ENCODE assay signal across 35 cellular contexts in genomic region chr7:142974618-142975017, GRCh38. TPM values are rescaled to one million over a fixed set of nuclear protein-coding genes. Genes with fewer than 3 reads are reported as not detected.
"Had no signal": no experiment of that assay in that cellular context is flagged by ENCODE, and none has a peak within 500 bp of the region (broad histone marks: within the 10 kb centered on the region; RNA-seq: fewer than 3 reads in every experiment).

No MANE protein-coding gene starts in this region.

- H3K27ac Mint-ChIP-seq: activated CD4-positive, alpha-beta T cell treated with anti-CD3 and anti-CD28 coated beads, Interleukin-2, amount 10 ng/mL, durations not matched to agents 7 days and 5 days; activated CD8-positive, alpha-beta memory T cell treated with anti-CD3 and anti-CD28 coated beads, Interleukin-2, amount 10 ng/mL, durations not matched to agents 7 days and 5 days; activated CD8-positive, alpha-beta T cell treated with anti-CD3 and anti-CD28 coated beads, Interleukin-2, amount 10 ng/mL, durations not matched to agents 7 days and 5 days; activated naive CD4-positive, alpha-beta T cell treated with anti-CD3 and anti-CD28 coated beads for 36 hours; activated naive CD4-positive, alpha-beta T cell treated with anti-CD3 and anti-CD28 coated beads, Interleukin-2, amount 50 U/mL, for 24 hours; activated naive CD8-positive, alpha-beta T cell treated with anti-CD3 and anti-CD28 coated beads for 36 hours; activated naive CD8-positive, alpha-beta T cell treated with anti-CD3 and anti-CD28 coated beads, Interleukin-2, amount 50 U/mL, for 24 hours; activated T-helper 2 cell treated with anti-CD3 and anti-CD28 coated beads, Interferon-gamma antibody, Interleukin-2, Interleukin-4, amounts not matched to agents 10 μg/mL and 5 μg/mL and 100 μg/mL, durations not matched to agents 14 hours and 24 hours and 36 hours; effector memory CD8-positive, alpha-beta T cell; WTC11 had no signal

- H3K4me2 ChIP-seq: hepatocyte had no signal

- H2AFZ ChIP-seq: hepatocyte had no signal

- H3K4me1 Mint-ChIP-seq: activated CD4-positive, alpha-beta T cell treated with anti-CD3 and anti-CD28 coated beads, Interleukin-2, amount 10 ng/mL, durations not matched to agents 7 days and 5 days; activated CD8-positive, alpha-beta memory T cell treated with anti-CD3 and anti-CD28 coated beads, Interleukin-2, amount 10 ng/mL, durations not matched to agents 7 days and 5 days; activated naive CD4-positive, alpha-beta T cell treated with anti-CD3 and anti-CD28 coated beads, Interleukin-2, amount 50 U/mL, for 24 hours; activated naive CD8-positive, alpha-beta T cell treated with anti-CD3 and anti-CD28 coated beads for 36 hours; activated naive CD8-positive, alpha-beta T cell treated with anti-CD3 and anti-CD28 coated beads, Interleukin-2, amount 50 U/mL, for 24 hours; WTC11 had no signal

- H3K36me3 Mint-ChIP-seq: activated CD8-positive, alpha-beta memory T cell treated with anti-CD3 and anti-CD28 coated beads, Interleukin-2, amount 10 ng/mL, durations not matched to agents 7 days and 5 days; activated naive CD4-positive, alpha-beta T cell treated with anti-CD3 and anti-CD28 coated beads, Interleukin-2, amount 50 U/mL, for 24 hours; activated naive CD8-positive, alpha-beta T cell treated with anti-CD3 and anti-CD28 coated beads for 36 hours had no signal

- ATAC-seq: activated CD8-positive, alpha-beta memory T cell treated with anti-CD3 and anti-CD28 coated beads, Interleukin-2, amount 10 ng/mL, durations not matched to agents 7 days and 5 days; activated CD8-positive, alpha-beta T cell treated with anti-CD3 and anti-CD28 coated beads, Interleukin-2, amount 10 ng/mL, durations not matched to agents 7 days and 5 days; activated naive CD8-positive, alpha-beta T cell treated with anti-CD3 and anti-CD28 coated beads, Interleukin-2, amount 50 U/mL, for 24 hours; body of pancreas; effector memory CD8-positive, alpha-beta T cell; foreskin keratinocyte; gastrocnemius medialis; heart right ventricle; WTC11 had no signal

- H3K27me3 ChIP-seq: adrenal gland, body of pancreas, foreskin keratinocyte, gastrocnemius medialis, hepatocyte had no signal

- H3K36me3 ChIP-seq: adrenal gland, esophagus muscularis mucosa, gastrocnemius medialis, heart right ventricle had no signal

- H3K4me1 ChIP-seq: adrenal gland, body of pancreas, esophagus muscularis mucosa, foreskin keratinocyte, gastrocnemius medialis, heart right ventricle had no signal

- H3K4me3 Mint-ChIP-seq: activated CD4-positive, alpha-beta T cell treated with anti-CD3 and anti-CD28 coated beads, Interleukin-2, amount 10 ng/mL, durations not matched to agents 7 days and 5 days; activated CD8-positive, alpha-beta memory T cell treated with anti-CD3 and anti-CD28 coated beads, Interleukin-2, amount 10 ng/mL, durations not matched to agents 7 days and 5 days; activated CD8-positive, alpha-beta T cell treated with anti-CD3 and anti-CD28 coated beads, Interleukin-2, amount 10 ng/mL, durations not matched to agents 7 days and 5 days; activated naive CD4-positive, alpha-beta T cell treated with anti-CD3 and anti-CD28 coated beads for 36 hours; activated naive CD4-positive, alpha-beta T cell treated with anti-CD3 and anti-CD28 coated beads, Interleukin-2, amount 50 U/mL, for 24 hours; activated naive CD8-positive, alpha-beta T cell treated with anti-CD3 and anti-CD28 coated beads for 36 hours; activated naive CD8-positive, alpha-beta T cell treated with anti-CD3 and anti-CD28 coated beads, Interleukin-2, amount 50 U/mL, for 24 hours; effector memory CD8-positive, alpha-beta T cell; WTC11 had no signal

- H3K4me3 ChIP-seq: adrenal gland, body of pancreas, esophagus muscularis mucosa, gastrocnemius medialis, heart right ventricle, hepatocyte had no signal

- H3K9me3 Mint-ChIP-seq: activated CD4-positive, alpha-beta T cell treated with anti-CD3 and anti-CD28 coated beads, Interleukin-2, amount 10 ng/mL, durations not matched to agents 7 days and 5 days; activated naive CD4-positive, alpha-beta T cell treated with anti-CD3 and anti-CD28 coated beads, Interleukin-2, amount 50 U/mL, for 24 hours; effector memory CD8-positive, alpha-beta T cell had no signal

- H3K27ac ChIP-seq: adrenal gland, body of pancreas, esophagus muscularis mucosa, foreskin keratinocyte, gastrocnemius medialis, heart right ventricle, hepatocyte, VCaP had no signal

- DNase-seq: activated CD4-positive, alpha-beta T cell treated with anti-CD3 and anti-CD28 coated beads for 1 hour; activated CD4-positive, alpha-beta T cell treated with anti-CD3 and anti-CD28 coated beads for 4 hours; activated CD4-positive, alpha-beta T cell treated with anti-CD3 and anti-CD28 coated beads, Interleukin-2, amount 10 ng/mL, durations not matched to agents 7 days and 5 days; activated CD4-positive, alpha-beta T cell treated with anti-CD3 and anti-CD28 coated beads, Interleukin-2, amount 50 U/mL, for 4 hours; activated CD8-positive, alpha-beta memory T cell treated with anti-CD3 and anti-CD28 coated beads, Interleukin-2, amount 10 ng/mL, durations not matched to agents 7 days and 5 days; activated CD8-positive, alpha-beta memory T cell treated with anti-CD3 and anti-CD28 coated beads, Interleukin-2, amount 50 U/mL, for 4 hours; activated CD8-positive, alpha-beta T cell treated with anti-CD3 and anti-CD28 coated beads, Interleukin-2, amount 10 ng/mL, durations not matched to agents 7 days and 5 days; activated effector memory CD4-positive, alpha-beta T cell treated with anti-CD3 and anti-CD28 coated beads, Interleukin-2, amount 50 U/mL, for 16 hours; activated naive CD4-positive, alpha-beta T cell treated with anti-CD3 and anti-CD28 coated beads for 36 hours; activated naive CD8-positive, alpha-beta T cell treated with anti-CD3 and anti-CD28 coated beads for 36 hours; activated naive CD8-positive, alpha-beta T cell treated with anti-CD3 and anti-CD28 coated beads, Interleukin-2, amount 50 U/mL, for 24 hours; activated T-cell treated with anti-CD3 and anti-CD28 coated beads, Interleukin-2, amount 50 U/mL, for 1 hour; adrenal gland; amygdala; aorta; body of pancreas; caudate nucleus; cortex of kidney; dermis blood vessel endothelial cell; effector CD4-positive, alpha-beta T cell; effector memory CD8-positive, alpha-beta T cell; erythroblast; foreskin keratinocyte; gastrocnemius medialis; heart right ventricle; T-helper 2 cell had no signal

- H3K9me3 ChIP-seq: adrenal gland had no signal

- H3K79me2 ChIP-seq: hepatocyte had no signal

RNA-seq across cellular contexts. Expression of gene KEL, which starts 12.5 kb away (rescaled TPM):
- total RNA-seq: dermis blood vessel endothelial cell, foreskin keratinocyte, gastrocnemius medialis had no signal

RNA-seq across cellular contexts. Expression of gene LLCFC1, which starts 35.3 kb away (rescaled TPM):
- total RNA-seq: activated CD4-positive, alpha-beta T cell treated with anti-CD3 and anti-CD28 coated beads, Interleukin-2, amount 10 ng/mL, durations not matched to agents 7 days and 5 days; activated CD8-positive, alpha-beta memory T cell treated with anti-CD3 and anti-CD28 coated beads for 36 hours; activated CD8-positive, alpha-beta memory T cell treated with anti-CD3 and anti-CD28 coated beads, Interleukin-2, amount 10 ng/mL, durations not matched to agents 7 days and 5 days; activated CD8-positive, alpha-beta T cell treated with anti-CD3 and anti-CD28 coated beads, Interleukin-2, amount 10 ng/mL, durations not matched to agents 7 days and 5 days; activated naive CD4-positive, alpha-beta T cell treated with anti-CD3 and anti-CD28 coated beads for 36 hours; activated naive CD8-positive, alpha-beta T cell treated with anti-CD3 and anti-CD28 coated beads for 36 hours; activated T-helper 2 cell treated with anti-CD3 and anti-CD28 coated beads, Interferon-gamma antibody, Interleukin-2, Interleukin-4, amounts not matched to agents 10 μg/mL and 5 μg/mL and 100 μg/mL, durations not matched to agents 14 hours and 24 hours and 36 hours; adrenal gland; aorta; body of pancreas; chondrocyte; dermis blood vessel endothelial cell; esophagus muscularis mucosa; foreskin keratinocyte; gastrocnemius medialis; heart right ventricle; hepatocyte; T-helper 1 cell treated with Interleukin-12 subunit alpha and Interleukin-12 subunit beta and Interleukin-4 antibody, amounts not matched to agents 30 ng/mL and 1 ng/mL, for 36 hours; WTC11 had no signal

RNA-seq across cellular contexts. Expression of gene TRPV5, which starts 41.1 kb away (rescaled TPM):
- total RNA-seq: activated CD4-positive, alpha-beta T cell treated with anti-CD3 and anti-CD28 coated beads, Interleukin-2, amount 10 ng/mL, durations not matched to agents 7 days and 5 days; activated CD8-positive, alpha-beta memory T cell treated with anti-CD3 and anti-CD28 coated beads for 36 hours; activated CD8-positive, alpha-beta memory T cell treated with anti-CD3 and anti-CD28 coated beads, Interleukin-2, amount 10 ng/mL, durations not matched to agents 7 days and 5 days; activated CD8-positive, alpha-beta T cell treated with anti-CD3 and anti-CD28 coated beads, Interleukin-2, amount 10 ng/mL, durations not matched to agents 7 days and 5 days; activated naive CD4-positive, alpha-beta T cell treated with anti-CD3 and anti-CD28 coated beads for 36 hours; activated naive CD8-positive, alpha-beta T cell treated with anti-CD3 and anti-CD28 coated beads for 36 hours; activated T-helper 2 cell treated with anti-CD3 and anti-CD28 coated beads, Interferon-gamma antibody, Interleukin-2, Interleukin-4, amounts not matched to agents 10 μg/mL and 5 μg/mL and 100 μg/mL, durations not matched to agents 14 hours and 24 hours and 36 hours; adrenal gland; aorta; body of pancreas; chondrocyte; dermis blood vessel endothelial cell; foreskin keratinocyte; gastrocnemius medialis; heart right ventricle; hepatocyte; T-helper 1 cell treated with Interleukin-12 subunit alpha and Interleukin-12 subunit beta and Interleukin-4 antibody, amounts not matched to agents 30 ng/mL and 1 ng/mL, for 36 hours; WTC11 had no signal

RNA-seq across cellular contexts. Expression of gene OR9A2, which starts 52.3 kb away (rescaled TPM):
- total RNA-seq: activated CD4-positive, alpha-beta T cell treated with anti-CD3 and anti-CD28 coated beads, Interleukin-2, amount 10 ng/mL, durations not matched to agents 7 days and 5 days; activated CD8-positive, alpha-beta memory T cell treated with anti-CD3 and anti-CD28 coated beads for 36 hours; activated CD8-positive, alpha-beta memory T cell treated with anti-CD3 and anti-CD28 coated beads, Interleukin-2, amount 10 ng/mL, durations not matched to agents 7 days and 5 days; activated CD8-positive, alpha-beta T cell treated with anti-CD3 and anti-CD28 coated beads, Interleukin-2, amount 10 ng/mL, durations not matched to agents 7 days and 5 days; activated naive CD4-positive, alpha-beta T cell treated with anti-CD3 and anti-CD28 coated beads for 36 hours; activated naive CD8-positive, alpha-beta T cell treated with anti-CD3 and anti-CD28 coated beads for 36 hours; adrenal gland; body of pancreas; chondrocyte; dermis blood vessel endothelial cell; esophagus muscularis mucosa; foreskin keratinocyte; gastrocnemius medialis; hepatocyte; T-helper 1 cell treated with Interleukin-12 subunit alpha and Interleukin-12 subunit beta and Interleukin-4 antibody, amounts not matched to agents 30 ng/mL and 1 ng/mL, for 36 hours; WTC11 had no signal
